ENCODE assay signal across 16 cellular contexts in genomic region chr17:73199751-73200317, GRCh38. TPM values are rescaled to one million over a fixed set of nuclear protein-coding genes. Genes with fewer than 3 reads are reported as not detected.
DNase-seq lines count a peak whose midpoint lies in the region; ATAC-seq and TF ChIP-seq lines count a peak whose summit lies in the region.
"Had no signal": no experiment of that assay in that cellular context is flagged by ENCODE, and none has a peak within 500 bp of the region (broad histone marks: within the 10 kb centered on the region; RNA-seq: fewer than 3 reads in every experiment).

No MANE protein-coding gene starts in this region.

- H3K36me3 ChIP-seq in liver (ENCODE audit: control insufficient read depth in 4 of 4, insufficient read depth in 3 of 4, low read depth in 1 of 4, low read length in 3 of 4), result peaks cover 16 to 46% (median 42%) of the 10 kb centered on the region in 4 donors

- no peak overlapping the region for H3K4me3 ChIP-seq in liver (ENCODE audit: low read depth in 1 of 3, low read length in 3 of 3)
- H3K4me3 ChIP-seq: BLaER1 had no signal

- DNase-seq in T-helper 1 cell, result no peak
- DNase-seq in natural killer cell treated with Interleukin-12 subunit alpha and Interleukin-12 subunit beta and Interleukin-15 and Interleukin-18, amount 100 ng/mL, for 72 hours (ENCODE audit: low spot score), result peak; percentile 20
- DNase-seq in natural killer cell, result no peak
- DNase-seq in NCI-H1694 (lab: John Stamatoyannopoulos, UW), result no peak
- DNase-seq: Calu3; CD8-positive, alpha-beta T cell; DMS79 treated with DMSO at 0.1 percent for 48 hours; GF-D8; GOT3; H9 had no signal

- H3K4me1 ChIP-seq in liver (ENCODE audit: control insufficient read depth in 4 of 4, insufficient read depth in 4 of 4, low read length in 3 of 4), result peaks cover 4 to 42% (median 31%) of the 10 kb centered on the region in 4 donors
- H3K4me1 ChIP-seq: BLaER1 had no signal

- no peaks in the 10 kb centered on the region for H3K9me3 ChIP-seq in liver (ENCODE audit: control insufficient read depth in 4 of 4, low read length in 3 of 4)
- H3K9me3 ChIP-seq: BLaER1 had no signal

- TF ChIP-seq RAD21 in liver (IDR thresholded peaks at IDR 0.05), result no peak

- H3K27ac ChIP-seq in liver (ENCODE audit: low read depth in 1 of 2, low read length in 2 of 2), result peak overlapping the region; percentile 36 to 39
- H3K27ac ChIP-seq: 22Rv1, BLaER1 had no signal

- peak overlapping the region; percentile 15 for H3K27ac Mint-ChIP-seq in T-helper 1 cell treated with Interleukin-12 subunit alpha and Interleukin-12 subunit beta and Interleukin-4 antibody, amounts not matched to agents 30 μg/mL and 1 μg/mL, for 36 hours
- H3K27ac Mint-ChIP-seq in natural killer cell treated with Interleukin-12 subunit alpha and Interleukin-12 subunit beta and Interleukin-15 and Interleukin-18, amount 100 ng/mL, for 72 hours, result no peak overlapping the region
- H3K27ac Mint-ChIP-seq in natural killer cell, result no peak overlapping the region
- H3K27ac Mint-ChIP-seq: CD8-positive, alpha-beta T cell; H9 had no signal

- intact Hi-C loops in natural killer cell (cut with micrococcal nuclease), result no loop called here

- no peaks in the 10 kb centered on the region for H3K9me3 Mint-ChIP-seq in T-helper 1 cell treated with Interleukin-12 subunit alpha and Interleukin-12 subunit beta and Interleukin-4 antibody, amounts not matched to agents 30 μg/mL and 1 μg/mL, for 36 hours
- H3K9me3 Mint-ChIP-seq in natural killer cell treated with Interleukin-12 subunit alpha and Interleukin-12 subunit beta and Interleukin-15 and Interleukin-18, amount 100 ng/mL, for 72 hours, result no peaks in the 10 kb centered on the region
- H3K9me3 Mint-ChIP-seq in natural killer cell, result no peaks in the 10 kb centered on the region
- H3K9me3 Mint-ChIP-seq: CD14-positive monocyte; CD8-positive, alpha-beta T cell; H9 had no signal

- peaks cover 63% of the 10 kb centered on the region for H3K36me3 Mint-ChIP-seq in T-helper 1 cell treated with Interleukin-12 subunit alpha and Interleukin-12 subunit beta and Interleukin-4 antibody, amounts not matched to agents 30 μg/mL and 1 μg/mL, for 36 hours (ENCODE audit: low read depth)
- peaks cover 27% of the 10 kb centered on the region for H3K36me3 Mint-ChIP-seq in natural killer cell treated with Interleukin-12 subunit alpha and Interleukin-12 subunit beta and Interleukin-15 and Interleukin-18, amount 100 ng/mL, for 72 hours
- H3K36me3 Mint-ChIP-seq in natural killer cell, result peaks cover 18% of the 10 kb centered on the region

- H3K4me3 Mint-ChIP-seq in T-helper 1 cell treated with Interleukin-12 subunit alpha and Interleukin-12 subunit beta and Interleukin-4 antibody, amounts not matched to agents 30 μg/mL and 1 μg/mL, for 36 hours, result no peak overlapping the region
- H3K4me3 Mint-ChIP-seq in natural killer cell treated with Interleukin-12 subunit alpha and Interleukin-12 subunit beta and Interleukin-15 and Interleukin-18, amount 100 ng/mL, for 72 hours, result no peak overlapping the region
- no peak overlapping the region for H3K4me3 Mint-ChIP-seq in natural killer cell
- H3K4me3 Mint-ChIP-seq: CD14-positive monocyte; CD8-positive, alpha-beta T cell; H9 had no signal

- no peak for TF ChIP-seq CTCF in natural killer cell (IDR thresholded peaks at IDR 0.05)
- TF ChIP-seq CTCF in liver (IDR thresholded peaks at IDR 0.05; ENCODE audit: low read depth, low read length, missing input control), result no peak

- H3K27me3 Mint-ChIP-seq in T-helper 1 cell treated with Interleukin-12 subunit alpha and Interleukin-12 subunit beta and Interleukin-4 antibody, amounts not matched to agents 30 μg/mL and 1 μg/mL, for 36 hours (ENCODE audit: low read depth), result no peaks in the 10 kb centered on the region
- H3K27me3 Mint-ChIP-seq in natural killer cell treated with Interleukin-12 subunit alpha and Interleukin-12 subunit beta and Interleukin-15 and Interleukin-18, amount 100 ng/mL, for 72 hours, result no peaks in the 10 kb centered on the region
- no peaks in the 10 kb centered on the region for H3K27me3 Mint-ChIP-seq in natural killer cell (ENCODE audit: low read depth in 2 of 2)

- no peaks in the 10 kb centered on the region for H3K27me3 ChIP-seq in liver (ENCODE audit: control insufficient read depth in 4 of 4, insufficient read depth in 4 of 4, low read length in 3 of 4)
- H3K27me3 ChIP-seq: BLaER1 had no signal

- 66% methylated on average over 8 of the region's 8 CpGs for WGBS in liver

- ATAC-seq in natural killer cell treated with Interleukin-12 subunit alpha and Interleukin-12 subunit beta and Interleukin-15 and Interleukin-18, amount 100 ng/mL, for 72 hours, result no peak
- ATAC-seq in natural killer cell, result no peak
- no peak for ATAC-seq in GM19023 (IDR thresholded peaks at IDR 0.05; ENCODE audit: unreplicated experiment)
- ATAC-seq: CD8-positive, alpha-beta T cell had no signal

- H3K9ac ChIP-seq in liver (ENCODE audit: low read depth in 1 of 2, low read length in 2 of 2), result no peak overlapping the region
- H3K9ac ChIP-seq: BLaER1 had no signal

- peaks cover 17% of the 10 kb centered on the region for H3K4me1 Mint-ChIP-seq in T-helper 1 cell treated with Interleukin-12 subunit alpha and Interleukin-12 subunit beta and Interleukin-4 antibody, amounts not matched to agents 30 μg/mL and 1 μg/mL, for 36 hours (ENCODE audit: low read depth)
- peaks cover 17 to 20% of the 10 kb centered on the region in 2 donors for H3K4me1 Mint-ChIP-seq in natural killer cell treated with Interleukin-12 subunit alpha and Interleukin-12 subunit beta and Interleukin-15 and Interleukin-18, amount 100 ng/mL, for 72 hours (ENCODE audit: low read depth in 2 of 2)
- peaks cover 28 to 41% of the 10 kb centered on the region in 2 donors for H3K4me1 Mint-ChIP-seq in natural killer cell

TF ChIP-seq in liver, 16 proteins besides CTCF, POLR2A, EP300 and RAD21:
- TF ChIP-seq YY1 (IDR thresholded peaks at IDR 0.05), result no peak
- peak; percentile 24 for TF ChIP-seq SP1 (IDR thresholded peaks at IDR 0.05)
- no peak for TF ChIP-seq REST (IDR thresholded peaks at IDR 0.05)
- TF ChIP-seq RXRA (IDR thresholded peaks at IDR 0.05), result peak; percentile 56 to 59
- TF ChIP-seq HNF4A (conservative IDR thresholded peaks at IDR 0.05), result peak; percentile 30 to 48
TF ChIP-seq in liver: peak in this region for 3.

RNA-seq across cellular contexts. Expression of gene COG1, which starts 7.0 kb away (rescaled TPM):
- total RNA-seq in natural killer cell treated with Interleukin-12 subunit alpha and Interleukin-12 subunit beta and Interleukin-15 and Interleukin-18, amount 100 ng/mL, for 72 hours, result 10 to 100 TPM; 27.4 to 28.0 TPM
- total RNA-seq in natural killer cell (10 to 100 TPM; 64.1 to 73.2 (median 68.3) TPM), liver (10 to 100 TPM in 1 of 2 donors, 1 to 10 TPM in 1; 6.9 to 13.6 TPM)
- 10 to 100 TPM; 10.4 to 16.5 TPM for polyA plus RNA-seq in liver

RNA-seq across cellular contexts. Expression of gene SSTR2, which starts 35.0 kb away (rescaled TPM):
- not detected for total RNA-seq in natural killer cell treated with Interleukin-12 subunit alpha and Interleukin-12 subunit beta and Interleukin-15 and Interleukin-18, amount 100 ng/mL, for 72 hours
- total RNA-seq in natural killer cell (not detected), liver (1 to 10 TPM in 1 of 2 donors, under 1 TPM in 1; 0.84 to 1.1 TPM)
- polyA plus RNA-seq in liver, result under 1 TPM; 0.12 to 0.38 TPM
- total RNA-seq: CD8-positive, alpha-beta T cell had no signal
- polyA plus RNA-seq: CD14-positive monocyte had no signal
